ENCODE assay signal across 18 cellular contexts in the genomic region with DNA sequence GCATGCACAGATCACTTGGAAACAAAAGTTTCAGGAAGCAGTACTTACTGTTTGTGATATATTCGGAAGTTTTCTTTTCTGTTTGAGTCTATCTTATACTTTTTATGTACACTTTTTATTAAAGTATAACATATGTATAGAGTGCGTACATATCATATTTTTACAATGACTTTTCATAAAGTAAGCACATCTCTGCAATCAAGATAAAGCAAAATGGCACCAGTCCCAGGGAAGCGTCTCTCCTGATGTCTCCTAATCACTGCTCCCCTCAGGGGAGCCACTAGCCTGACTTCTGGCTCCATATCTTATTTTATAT.
"Had no signal": no experiment of that assay in that cellular context is flagged by ENCODE, and none has a peak within 500 bp of the region (broad histone marks: within the 10 kb centered on the region; RNA-seq: fewer than 3 reads in every experiment).

No MANE protein-coding gene starts in this region.

- H3K9me3 Mint-ChIP-seq: mesothelial cell of epicardium; natural killer cell treated with Interleukin-12 subunit alpha and Interleukin-12 subunit beta and Interleukin-15 and Interleukin-18, amount 100 ng/mL, for 72 hours; T-helper 1 cell treated with Interleukin-12 subunit alpha and Interleukin-12 subunit beta and Interleukin-4 antibody, amounts not matched to agents 30 μg/mL and 1 μg/mL, for 36 hours had no signal

- H3K36me3 Mint-ChIP-seq: mesothelial cell of epicardium; natural killer cell treated with Interleukin-12 subunit alpha and Interleukin-12 subunit beta and Interleukin-15 and Interleukin-18, amount 100 ng/mL, for 72 hours had no signal

- H3K27ac ChIP-seq: stomach, upper lobe of right lung, WERI-Rb-1 had no signal

- H3K4me3 Mint-ChIP-seq: mesothelial cell of epicardium; natural killer cell treated with Interleukin-12 subunit alpha and Interleukin-12 subunit beta and Interleukin-15 and Interleukin-18, amount 100 ng/mL, for 72 hours; T-helper 1 cell treated with Interleukin-12 subunit alpha and Interleukin-12 subunit beta and Interleukin-4 antibody, amounts not matched to agents 30 μg/mL and 1 μg/mL, for 36 hours had no signal

- H3K4me3 ChIP-seq: lung, stomach, upper lobe of right lung had no signal

- H3K27me3 ChIP-seq: stomach, upper lobe of right lung had no signal

- ATAC-seq: natural killer cell treated with Interleukin-12 subunit alpha and Interleukin-12 subunit beta and Interleukin-15 and Interleukin-18, amount 100 ng/mL, for 72 hours had no signal

- DNase-seq: activated CD4-positive, alpha-beta T cell treated with anti-CD3 and anti-CD28 coated beads for 1 hour; activated CD8-positive, alpha-beta memory T cell treated with anti-CD3 and anti-CD28 coated beads for 24 hours; activated CD8-positive, alpha-beta memory T cell treated with anti-CD3 and anti-CD28 coated beads, Interleukin-2, amount 50 U/mL, for 48 hours; activated gamma-delta T cell treated with Interleukin-2 at 50 U/mL for 16 hours; amniotic stem cell; foreskin melanocyte; head of caudate nucleus; left colon; occipital lobe; posterior cingulate gyrus; stimulated activated CD4-positive, alpha-beta T cell treated with anti-CD3 and anti-CD28 coated beads, Interleukin-4, amount 100 ng/mL, for 1 hour; stomach; upper lobe of right lung; WERI-Rb-1 had no signal

- H3K27me3 Mint-ChIP-seq: natural killer cell treated with Interleukin-12 subunit alpha and Interleukin-12 subunit beta and Interleukin-15 and Interleukin-18, amount 100 ng/mL, for 72 hours had no signal

- H3K36me3 ChIP-seq: stomach, upper lobe of right lung, WERI-Rb-1 had no signal

- H3K9me3 ChIP-seq: stomach, upper lobe of right lung had no signal

- H3K27ac Mint-ChIP-seq: natural killer cell treated with Interleukin-12 subunit alpha and Interleukin-12 subunit beta and Interleukin-15 and Interleukin-18, amount 100 ng/mL, for 72 hours had no signal
